1 cellular context compared by ENCODE assay signal in genomic region chr11:71977743-71978418, GRCh38.
TF ChIP-seq lines count a peak whose summit lies in the region.

No MANE protein-coding gene starts in this region.

TF ChIP-seq in HEK293, 187 proteins besides CTCF, POLR2A, EP300 and RAD21 (continued from another document):
- no peak for TF ChIP-seq ZNF398 (tag by site-specific recombination; IDR thresholded peaks at IDR 0.05)
- TF ChIP-seq ZNF785 (tag by site-specific recombination; IDR thresholded peaks at IDR 0.05): no peak
